17 cellular contexts compared by ENCODE assay signal in genomic region chr11:18697581-18697980, GRCh38. TPM values are rescaled to one million over a fixed set of nuclear protein-coding genes. Genes with fewer than 3 reads are reported as not detected.
DNase-seq lines count a peak whose midpoint lies in the region; ATAC-seq and TF ChIP-seq lines count a peak whose summit lies in the region.
"Had no signal": no experiment of that assay in that cellular context is flagged by ENCODE, and none has a peak within 500 bp of the region (broad histone marks: within the 10 kb centered on the region; RNA-seq: fewer than 3 reads in every experiment).

No MANE protein-coding gene starts in this region.

- H3K27me3 Mint-ChIP-seq in activated B cell treated with CpG ODN at 0.5 μM for 24 hours, result peaks cover 6% of the 10 kb centered on the region
- H3K27me3 Mint-ChIP-seq in type B pancreatic cell, result peaks cover 15% of the 10 kb centered on the region

- H3K36me3 Mint-ChIP-seq in activated B cell treated with CpG ODN at 0.5 μM for 24 hours (ENCODE audit: low read depth), result no peaks in the 10 kb centered on the region
- H3K36me3 Mint-ChIP-seq in type B pancreatic cell, result no peaks in the 10 kb centered on the region

- intact Hi-C loops in activated B cell treated with CpG ODN at 0.5 μM for 24 hours (cut with micrococcal nuclease), result no loop called here

- peak overlapping the region; percentile 59 for H2AFZ ChIP-seq in hepatocyte

- 92% methylated on average over 4 of the region's 4 CpGs for WGBS in hepatocyte (ENCODE audit: low lambda C conversion rate, missing lambda C conversion rate)

- H3K4me3 Mint-ChIP-seq in activated B cell treated with CpG ODN at 0.5 μM for 24 hours (peak overlapping the region; percentile 80), type B pancreatic cell (peak overlapping the region; percentile 80)

- no peak overlapping the region for H3K4me2 ChIP-seq in hepatocyte

- DNase-seq in SKM-1 treated with dmso at 0.1 percent for 144 hours (lab: John Stamatoyannopoulos, UW; ENCODE audit: unreplicated experiment) (peak; percentile 22), SKM-1 (lab: John Stamatoyannopoulos, UW; ENCODE audit: unreplicated experiment) (no peak), activated B cell treated with CpG ODN at 0.5 μM for 24 hours (no peak), hepatocyte (ENCODE audit: low spot score) (no peak), type B pancreatic cell (ENCODE audit: extremely low spot score, unreplicated experiment) (no peak), NCI-H446 (lab: John Stamatoyannopoulos, UW) (no peak), SHP77 (lab: John Stamatoyannopoulos, UW) (no peak)
- DNase-seq: 8988T; activated CD4-positive, alpha-beta T cell treated with anti-CD3 and anti-CD28 coated beads, Interleukin-2, amount 50 U/mL, for 1 hour; dermis blood vessel endothelial cell; foreskin melanocyte; NCI-H1092 treated with DMSO at 0.1 percent for 48 hours; NCI-H446 treated with DMSO at 0.1 percent for 48 hours; RPMI8226; T-helper 2 cell had no signal

- no peaks in the 10 kb centered on the region for H3K79me2 ChIP-seq in hepatocyte

- H3K9me3 Mint-ChIP-seq in activated B cell treated with CpG ODN at 0.5 μM for 24 hours (no peaks in the 10 kb centered on the region), type B pancreatic cell (no peaks in the 10 kb centered on the region)

- H3K4me1 ChIP-seq in hepatocyte (ENCODE audit: insufficient read depth), result peaks cover 5% of the 10 kb centered on the region

- TF ChIP-seq CTCF in activated B cell treated with CpG ODN at 0.5 μM for 24 hours (IDR thresholded peaks at IDR 0.05) (no peak), hepatocyte (IDR thresholded peaks at IDR 0.05; ENCODE audit: poor library complexity) (no peak), type B pancreatic cell (conservative IDR thresholded peaks at IDR 0.05) (no peak)

- H3K4me1 Mint-ChIP-seq in activated B cell treated with CpG ODN at 0.5 μM for 24 hours, result peaks cover 17% of the 10 kb centered on the region
- peaks cover 9% of the 10 kb centered on the region for H3K4me1 Mint-ChIP-seq in type B pancreatic cell (ENCODE audit: unreplicated experiment)

- no peak for ATAC-seq in activated B cell treated with CpG ODN at 0.5 μM for 24 hours (ENCODE audit: low read depth)
- ATAC-seq in HG02973 (IDR thresholded peaks at IDR 0.05; ENCODE audit: unreplicated experiment), result no peak

- no peaks in the 10 kb centered on the region for H3K27me3 ChIP-seq in hepatocyte

- H4K20me1 ChIP-seq in hepatocyte (ENCODE audit: insufficient read depth, poor library complexity, severe bottlenecking), result no peaks in the 10 kb centered on the region

- CTCF ChIA-PET in activated B cell treated with CpG ODN at 0.5 μM for 24 hours (lab: Charles Lee), result interaction anchor here (3.3 kb wide), 1 partner anchor 25 kb away, joined by 16 read pairs; no protein-coding TSS in a partner anchor

- no peak overlapping the region for H3K27ac ChIP-seq in hepatocyte

- POLR2A ChIA-PET in activated B cell treated with CpG ODN at 0.5 μM for 24 hours (lab: Charles Lee), result interaction anchor here (1.0 to 1.2 kb wide), 2 partner anchors 64 to 303 kb away, joined by 4 read pairs; partner anchors contain the start of genes LDHA and SPTY2D1

- H3K4me3 ChIP-seq in hepatocyte, result no peak overlapping the region

- H3K36me3 ChIP-seq in hepatocyte (replicated peaks; ENCODE audit: insufficient read depth, low read depth), result no peaks in the 10 kb centered on the region

- no peaks in the 10 kb centered on the region for H3K9me2 ChIP-seq in hepatocyte (replicated peaks; ENCODE audit: insufficient read depth)

- no peak overlapping the region for H3K27ac Mint-ChIP-seq in activated B cell treated with CpG ODN at 0.5 μM for 24 hours
- H3K27ac Mint-ChIP-seq in type B pancreatic cell, result peak overlapping the region; percentile 38

- no peaks in the 10 kb centered on the region for H3K9me3 ChIP-seq in hepatocyte (ENCODE audit: low read depth)

RNA-seq across cellular contexts. Expression of gene TMEM86A, which starts 1.0 kb away (rescaled TPM):
- 0.10 and 0.13 TPM in 2 replicates for total RNA-seq in activated B cell treated with CpG ODN at 0.5 μM for 24 hours
- total RNA-seq in hepatocyte, result 1.7 and 2.3 TPM in 2 replicates
- 5.0 and 5.2 TPM in 2 replicates for polyA plus RNA-seq in hepatocyte
- total RNA-seq in type B pancreatic cell (ENCODE audit: low replicate concordance), result 3.6 and 6.5 TPM in 2 replicates

RNA-seq across cellular contexts. Expression of gene IGSF22, which starts 28.4 kb away (rescaled TPM):
- total RNA-seq in activated B cell treated with CpG ODN at 0.5 μM for 24 hours, result 0.17 and 1.4 TPM in 2 replicates
- 0.08 TPM in 1 of 2 replicates, not detected in the other for total RNA-seq in hepatocyte
- polyA plus RNA-seq in hepatocyte, result 0.22 TPM in 1 of 2 replicates, not detected in the other
- 0.07 and 0.26 TPM in 2 replicates for total RNA-seq in type B pancreatic cell (ENCODE audit: low replicate concordance)
- total RNA-seq: dermis blood vessel endothelial cell, subcutaneous adipose tissue had no signal
